16 cellular contexts compared by ENCODE assay signal in genomic region chr6:168885741-168886140, GRCh38.
DNase-seq lines count a peak whose midpoint lies in the region; TF ChIP-seq lines count a peak whose summit lies in the region.
"Had no signal": no experiment of that assay in that cellular context is flagged by ENCODE, and none has a peak within 500 bp of the region (broad histone marks: within the 10 kb centered on the region; RNA-seq: fewer than 3 reads in every experiment).

No MANE protein-coding gene starts in this region.

- no peak overlapping the region for H3K4me3 Mint-ChIP-seq in activated T-helper 2 cell treated with anti-CD3 and anti-CD28 coated beads, Interferon-gamma antibody, Interleukin-2, Interleukin-4, amounts not matched to agents 10 μg/mL and 5 μg/mL and 100 μg/mL, durations not matched to agents 14 hours and 24 hours and 36 hours (ENCODE audit: low read depth)
- H3K4me3 Mint-ChIP-seq: CD4-positive, CD25-positive, alpha-beta regulatory T cell had no signal

- H3K4me3 ChIP-seq in mesendoderm (ENCODE audit: low read length) (no peak overlapping the region), trophoblast cell (ENCODE audit: low read depth, low read length) (no peak overlapping the region), hepatocyte (no peak overlapping the region)
- H3K4me3 ChIP-seq: HAP-1 had no signal

- no peaks in the 10 kb centered on the region for H3K36me3 ChIP-seq in mesendoderm (ENCODE audit: control insufficient read depth, insufficient read depth, low read length)
- no peaks in the 10 kb centered on the region for H3K36me3 ChIP-seq in trophoblast cell (ENCODE audit: control insufficient read depth in 1 of 2, insufficient read depth in 2 of 2, low read length in 2 of 2)
- no peaks in the 10 kb centered on the region for H3K36me3 ChIP-seq in hepatocyte (replicated peaks; ENCODE audit: insufficient read depth, low read depth)
- H3K36me3 ChIP-seq: BE2C, HAP-1 had no signal

- H2BK5ac ChIP-seq in mesendoderm (ENCODE audit: low read length) (no peak overlapping the region), trophoblast cell (ENCODE audit: low read depth, low read length, poor library complexity) (no peak overlapping the region)

- no peaks in the 10 kb centered on the region for H3K4me1 ChIP-seq in mesendoderm (ENCODE audit: control insufficient read depth, low read depth, low read length)
- peaks cover 6 to 8% of the 10 kb centered on the region in 2 experiments for H3K4me1 ChIP-seq in trophoblast cell (ENCODE audit: control insufficient read depth in 1 of 2, insufficient read depth in 2 of 2, low read length in 2 of 2)
- H3K4me1 ChIP-seq in hepatocyte (ENCODE audit: insufficient read depth), result peaks cover 6% of the 10 kb centered on the region
- H3K4me1 ChIP-seq: BE2C, HAP-1 had no signal

- H4K20me1 ChIP-seq in hepatocyte (ENCODE audit: insufficient read depth, poor library complexity, severe bottlenecking), result no peaks in the 10 kb centered on the region

- no peak overlapping the region for H3K27ac Mint-ChIP-seq in activated T-helper 2 cell treated with anti-CD3 and anti-CD28 coated beads, Interferon-gamma antibody, Interleukin-2, Interleukin-4, amounts not matched to agents 10 μg/mL and 5 μg/mL and 100 μg/mL, durations not matched to agents 14 hours and 24 hours and 36 hours
- H3K27ac Mint-ChIP-seq: CD4-positive, CD25-positive, alpha-beta regulatory T cell; CD8-positive, alpha-beta memory T cell had no signal

- H3K23ac ChIP-seq in mesendoderm (ENCODE audit: low read length) (no peak overlapping the region), trophoblast cell (ENCODE audit: low read length) (no peak overlapping the region)

- peaks cover 8% of the 10 kb centered on the region for H3K4me1 Mint-ChIP-seq in activated T-helper 2 cell treated with anti-CD3 and anti-CD28 coated beads, Interferon-gamma antibody, Interleukin-2, Interleukin-4, amounts not matched to agents 10 μg/mL and 5 μg/mL and 100 μg/mL, durations not matched to agents 14 hours and 24 hours and 36 hours (ENCODE audit: low read depth)

- H3K18ac ChIP-seq in mesendoderm (ENCODE audit: low read length), result no peak overlapping the region
- no peak overlapping the region for H3K18ac ChIP-seq in trophoblast cell (ENCODE audit: low read length)

- H3K56ac ChIP-seq in mesendoderm (ENCODE audit: low read length), result peak overlapping the region; percentile 9

- DNase-seq in RPMI7951 (ENCODE audit: low read depth), result peak; percentile 9
- no peak for DNase-seq in mesendoderm
- peak; percentile 48 to 54 for DNase-seq in trophoblast cell
- DNase-seq in DMS114 treated with DMSO at 0.1 percent for 48 hours (lab: John Stamatoyannopoulos, UW; ENCODE audit: unreplicated experiment), result no peak
- DNase-seq in hepatocyte (ENCODE audit: low spot score), result no peak
- no peak for DNase-seq in activated T-helper 2 cell treated with anti-CD3 and anti-CD28 coated beads, Interferon-gamma antibody, Interleukin-2, Interleukin-4, amounts not matched to agents 10 μg/mL and 5 μg/mL and 100 μg/mL, durations not matched to agents 14 hours and 24 hours and 36 hours (ENCODE audit: low spot score)
- DNase-seq: ACHN; BE2C; C1 segment of cervical spinal cord; CD4-positive, CD25-positive, alpha-beta regulatory T cell; CD8-positive, alpha-beta memory T cell; COR-L47; DMS153; DMS79; GF-D8 had no signal

- intact Hi-C loops in activated T-helper 2 cell treated with anti-CD3 and anti-CD28 coated beads, Interferon-gamma antibody, Interleukin-2, Interleukin-4, amounts not matched to agents 10 μg/mL and 5 μg/mL and 100 μg/mL, durations not matched to agents 14 hours and 24 hours and 36 hours (cut with micrococcal nuclease), result no loop called here

- no peak overlapping the region for H4K5ac ChIP-seq in mesendoderm (ENCODE audit: low read length)

- H3K9me2 ChIP-seq in hepatocyte (replicated peaks; ENCODE audit: insufficient read depth), result no peaks in the 10 kb centered on the region

- H2AK5ac ChIP-seq in mesendoderm (ENCODE audit: low read length), result no peak overlapping the region
- no peak overlapping the region for H2AK5ac ChIP-seq in trophoblast cell (ENCODE audit: low read length)

- H3K36me3 Mint-ChIP-seq in activated T-helper 2 cell treated with anti-CD3 and anti-CD28 coated beads, Interferon-gamma antibody, Interleukin-2, Interleukin-4, amounts not matched to agents 10 μg/mL and 5 μg/mL and 100 μg/mL, durations not matched to agents 14 hours and 24 hours and 36 hours (ENCODE audit: low read depth), result no peaks in the 10 kb centered on the region
- H3K36me3 Mint-ChIP-seq: CD4-positive, CD25-positive, alpha-beta regulatory T cell had no signal

- H2BK15ac ChIP-seq in mesendoderm (replicated peaks; ENCODE audit: low read depth), result no peak overlapping the region

- no peak overlapping the region for H4K91ac ChIP-seq in trophoblast cell (ENCODE audit: low read depth, low read length)

- H3K4ac ChIP-seq in mesendoderm (ENCODE audit: low read depth, low read length) (no peak overlapping the region), trophoblast cell (ENCODE audit: low read depth, low read length) (no peak overlapping the region)

- H3K27me3 ChIP-seq in mesendoderm (ENCODE audit: insufficient read depth, low read length, poor library complexity), result no peaks in the 10 kb centered on the region
- no peaks in the 10 kb centered on the region for H3K27me3 ChIP-seq in trophoblast cell (ENCODE audit: insufficient read depth, low read length)
- peaks cover 4% of the 10 kb centered on the region for H3K27me3 ChIP-seq in hepatocyte

- no peak overlapping the region for H2BK120ac ChIP-seq in mesendoderm (ENCODE audit: low read depth, low read length)
- no peak overlapping the region for H2BK120ac ChIP-seq in trophoblast cell (ENCODE audit: insufficient read depth, low read length, poor library complexity)

- no peak overlapping the region for H3K27ac ChIP-seq in mesendoderm (ENCODE audit: low read depth, low read length)
- H3K27ac ChIP-seq in trophoblast cell (ENCODE audit: low read depth, low read length), result no peak overlapping the region
- H3K27ac ChIP-seq in hepatocyte, result no peak overlapping the region

- TF ChIP-seq CTCF in hepatocyte (IDR thresholded peaks at IDR 0.05; ENCODE audit: poor library complexity), result no peak

- H4K8ac ChIP-seq in mesendoderm (ENCODE audit: low read depth, low read length) (no peak overlapping the region), trophoblast cell (ENCODE audit: low read depth, low read length) (no peak overlapping the region)

- H3K79me2 ChIP-seq in mesendoderm (ENCODE audit: control insufficient read depth, insufficient read depth, low read length), result no peaks in the 10 kb centered on the region
- peaks cover 2% of the 10 kb centered on the region for H3K79me2 ChIP-seq in trophoblast cell (ENCODE audit: control insufficient read depth, insufficient read depth, low read length, poor library complexity)
- H3K79me2 ChIP-seq in hepatocyte, result no peaks in the 10 kb centered on the region

- peaks cover 3% of the 10 kb centered on the region for H3K9me3 ChIP-seq in trophoblast cell (ENCODE audit: insufficient read depth, low read depth, low read length)
- H3K9me3 ChIP-seq in hepatocyte (ENCODE audit: low read depth), result no peaks in the 10 kb centered on the region
- H3K9me3 ChIP-seq: BE2C, HAP-1 had no signal

- H3K14ac ChIP-seq in trophoblast cell (ENCODE audit: low read length), result no peak overlapping the region

- H3K9ac ChIP-seq in mesendoderm (ENCODE audit: low read length) (no peak overlapping the region), trophoblast cell (ENCODE audit: low read length) (no peak overlapping the region)

- no peak overlapping the region for H2BK12ac ChIP-seq in trophoblast cell (ENCODE audit: low read length)

- no peaks in the 10 kb centered on the region for H3K9me3 Mint-ChIP-seq in activated T-helper 2 cell treated with anti-CD3 and anti-CD28 coated beads, Interferon-gamma antibody, Interleukin-2, Interleukin-4, amounts not matched to agents 10 μg/mL and 5 μg/mL and 100 μg/mL, durations not matched to agents 14 hours and 24 hours and 36 hours
- H3K9me3 Mint-ChIP-seq: CD8-positive, alpha-beta memory T cell had no signal

- WGBS in mesendoderm (ENCODE audit: extremely low coverage, insufficient coverage, low lambda C conversion rate), result no CpG with 5 or more reads among the region's 14 CpGs
- WGBS in trophoblast cell (ENCODE audit: extremely low coverage, insufficient coverage, insufficient read length), result no CpG with 5 or more reads among the region's 14 CpGs
- 72% methylated on average over 14 of the region's 14 CpGs for WGBS in hepatocyte (ENCODE audit: low lambda C conversion rate, missing lambda C conversion rate)

- peaks cover 2% of the 10 kb centered on the region for H3K27me3 Mint-ChIP-seq in activated T-helper 2 cell treated with anti-CD3 and anti-CD28 coated beads, Interferon-gamma antibody, Interleukin-2, Interleukin-4, amounts not matched to agents 10 μg/mL and 5 μg/mL and 100 μg/mL, durations not matched to agents 14 hours and 24 hours and 36 hours (ENCODE audit: low read depth)
- H3K27me3 Mint-ChIP-seq: CD4-positive, CD25-positive, alpha-beta regulatory T cell had no signal

- H4K12ac ChIP-seq in trophoblast cell (ENCODE audit: low read depth, low read length), result no peak overlapping the region

- H2AFZ ChIP-seq in trophoblast cell (ENCODE audit: insufficient read depth, low read length, poor library complexity) (no peak overlapping the region), hepatocyte (no peak overlapping the region)

- H3K79me1 ChIP-seq in mesendoderm (ENCODE audit: low read length) (no peaks in the 10 kb centered on the region), trophoblast cell (ENCODE audit: low read length) (peaks cover 3% of the 10 kb centered on the region)

- H3K4me2 ChIP-seq in mesendoderm (ENCODE audit: low read length) (no peak overlapping the region), trophoblast cell (ENCODE audit: low read length) (no peak overlapping the region), hepatocyte (no peak overlapping the region)

Comparison
In these comparisons a context has a peak if more than half of its experiments do, and no peak if none do; other contexts are left out.
1. DNase-seq: peak in RPMI7951 (single experiment) and trophoblast cell (2 of 2); none in mesendoderm (single experiment), DMS114 treated with DMSO at 0.1 percent for 48 hours (single experiment), hepatocyte (single experiment) and activated T-helper 2 cell treated with anti-CD3 and anti-CD28 coated beads, Interferon-gamma antibody, Interleukin-2, Interleukin-4, amounts not matched to agents 10 μg/mL and 5 μg/mL and 100 μg/mL, durations not matched to agents 14 hours and 24 hours and 36 hours (single experiment).